In the genomic region with DNA sequence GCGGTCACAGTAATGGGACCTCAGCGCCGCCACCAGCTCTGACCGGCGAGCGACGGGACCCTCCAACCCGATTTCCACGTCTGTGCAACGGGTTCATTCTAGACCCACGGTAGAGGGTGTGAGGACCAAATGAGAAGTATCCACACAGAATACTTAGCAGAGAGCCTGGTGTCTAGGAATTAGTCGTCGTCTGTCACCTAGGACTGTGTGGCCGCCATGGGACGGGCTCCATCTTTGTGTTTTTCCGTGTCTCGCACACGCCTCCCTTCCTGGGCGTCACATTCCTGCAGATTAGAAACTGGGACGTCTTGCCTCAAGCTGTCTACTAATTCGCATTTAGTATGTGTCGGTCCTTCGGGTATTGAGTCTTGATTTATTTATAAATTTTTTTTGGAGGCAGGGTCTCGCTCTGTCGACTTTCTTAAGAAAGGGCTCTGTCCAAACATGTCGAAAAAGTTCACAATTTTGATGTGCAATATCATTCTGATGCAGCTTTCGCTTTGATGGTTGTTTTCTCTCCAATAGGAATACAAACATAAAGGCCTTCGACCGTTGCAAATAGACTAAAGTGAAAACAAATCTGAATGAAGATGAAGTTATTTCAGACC, we compare ENCODE assay signal across 1 cellular context.
TF ChIP-seq lines count a peak whose summit lies in the region.

No MANE protein-coding gene starts in this region.

TF ChIP-seq in A549, 52 proteins besides CTCF, POLR2A, EP300 and RAD21 (continued from another document):
- TF ChIP-seq EHF (CRISPR knock-in tag; IDR thresholded peaks at IDR 0.05) (0 out of 2 replicates have a peak, but pooled peaks have one; percentile 21), PHF8 (IDR thresholded peaks at IDR 0.05; ENCODE audit: borderline replicate concordance, low read depth) (peak; percentile 44; the same call in 1 of the 2 replicates), FOXS1 (CRISPR knock-in tag; IDR thresholded peaks at IDR 0.05) (no peak), RARB (CRISPR knock-in tag; IDR thresholded peaks at IDR 0.05) (no peak), FOSB (CRISPR knock-in tag; IDR thresholded peaks at IDR 0.05) (peak; percentile 58; the same call in 1 of the 2 replicates), HEYL (CRISPR knock-in tag; IDR thresholded peaks at IDR 0.05) (no peak), RCOR1 (IDR thresholded peaks at IDR 0.05; ENCODE audit: low read depth, low read length) (no peak), POLR2AphosphoS2 (conservative IDR thresholded peaks at IDR 0.05; ENCODE audit: low read length) (no peak), MAFK (IDR thresholded peaks at IDR 0.05; ENCODE audit: partially characterized antibody) (no peak), ZNF302 (CRISPR knock-in tag; IDR thresholded peaks at IDR 0.05) (no peak), JUNB (IDR thresholded peaks at IDR 0.05) (no peak), ZSCAN20 (CRISPR knock-in tag; IDR thresholded peaks at IDR 0.05) (no peak), HOXA7 (CRISPR knock-in tag; IDR thresholded peaks at IDR 0.05) (no peak), FOSL2 (IDR thresholded peaks at IDR 0.05) (no peak), FOSL2 (CRISPR knock-in tag; IDR thresholded peaks at IDR 0.05) (no peak), ZFP36 (IDR thresholded peaks at IDR 0.05; ENCODE audit: borderline replicate concordance, partially characterized antibody) (no peak), HOXB5 (CRISPR knock-in tag; IDR thresholded peaks at IDR 0.05) (0 out of 2 replicates have a peak, but pooled peaks have one; percentile 35), BHLHE40 (IDR thresholded peaks at IDR 0.05; ENCODE audit: low read depth, low read length) (no peak), HOXB13 (CRISPR knock-in tag; IDR thresholded peaks at IDR 0.05; ENCODE audit: low read depth) (peak; percentile 74; the same call in 1 of the 2 replicates)
- TF ChIP-seq, protein P1, sequence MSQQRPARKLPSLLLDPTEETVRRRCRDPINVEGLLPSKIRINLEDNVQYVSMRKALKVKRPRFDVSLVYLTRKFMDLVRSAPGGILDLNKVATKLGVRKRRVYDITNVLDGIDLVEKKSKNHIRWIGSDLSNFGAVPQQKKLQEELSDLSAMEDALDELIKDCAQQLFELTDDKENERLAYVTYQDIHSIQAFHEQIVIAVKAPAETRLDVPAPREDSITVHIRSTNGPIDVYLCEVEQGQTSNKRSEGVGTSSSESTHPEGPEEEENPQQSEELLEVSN (IDR thresholded peaks at IDR 0.05; ENCODE audit: borderline replicate concordance, low read depth): no peak
- TF ChIP-seq, protein P2, sequence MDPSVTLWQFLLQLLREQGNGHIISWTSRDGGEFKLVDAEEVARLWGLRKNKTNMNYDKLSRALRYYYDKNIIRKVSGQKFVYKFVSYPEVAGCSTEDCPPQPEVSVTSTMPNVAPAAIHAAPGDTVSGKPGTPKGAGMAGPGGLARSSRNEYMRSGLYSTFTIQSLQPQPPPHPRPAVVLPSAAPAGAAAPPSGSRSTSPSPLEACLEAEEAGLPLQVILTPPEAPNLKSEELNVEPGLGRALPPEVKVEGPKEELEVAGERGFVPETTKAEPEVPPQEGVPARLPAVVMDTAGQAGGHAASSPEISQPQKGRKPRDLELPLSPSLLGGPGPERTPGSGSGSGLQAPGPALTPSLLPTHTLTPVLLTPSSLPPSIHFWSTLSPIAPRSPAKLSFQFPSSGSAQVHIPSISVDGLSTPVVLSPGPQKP (IDR thresholded peaks at IDR 0.05; ENCODE audit: low read depth, low read length): no peak
- TF ChIP-seq, protein P3, sequence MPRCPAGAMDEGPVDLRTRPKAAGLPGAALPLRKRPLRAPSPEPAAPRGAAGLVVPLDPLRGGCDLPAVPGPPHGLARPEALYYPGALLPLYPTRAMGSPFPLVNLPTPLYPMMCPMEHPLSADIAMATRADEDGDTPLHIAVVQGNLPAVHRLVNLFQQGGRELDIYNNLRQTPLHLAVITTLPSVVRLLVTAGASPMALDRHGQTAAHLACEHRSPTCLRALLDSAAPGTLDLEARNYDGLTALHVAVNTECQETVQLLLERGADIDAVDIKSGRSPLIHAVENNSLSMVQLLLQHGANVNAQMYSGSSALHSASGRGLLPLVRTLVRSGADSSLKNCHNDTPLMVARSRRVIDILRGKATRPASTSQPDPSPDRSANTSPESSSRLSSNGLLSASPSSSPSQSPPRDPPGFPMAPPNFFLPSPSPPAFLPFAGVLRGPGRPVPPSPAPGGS (IDR thresholded peaks at IDR 0.05): 0 out of 3 replicates have a peak, but pooled peaks have one; percentile 3
- TF ChIP-seq, protein P4, sequence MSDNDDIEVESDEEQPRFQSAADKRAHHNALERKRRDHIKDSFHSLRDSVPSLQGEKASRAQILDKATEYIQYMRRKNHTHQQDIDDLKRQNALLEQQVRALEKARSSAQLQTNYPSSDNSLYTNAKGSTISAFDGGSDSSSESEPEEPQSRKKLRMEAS (IDR thresholded peaks at IDR 0.05): no peak
